Comparison of ENCODE assay signal across 11 cellular contexts in the genomic region with DNA sequence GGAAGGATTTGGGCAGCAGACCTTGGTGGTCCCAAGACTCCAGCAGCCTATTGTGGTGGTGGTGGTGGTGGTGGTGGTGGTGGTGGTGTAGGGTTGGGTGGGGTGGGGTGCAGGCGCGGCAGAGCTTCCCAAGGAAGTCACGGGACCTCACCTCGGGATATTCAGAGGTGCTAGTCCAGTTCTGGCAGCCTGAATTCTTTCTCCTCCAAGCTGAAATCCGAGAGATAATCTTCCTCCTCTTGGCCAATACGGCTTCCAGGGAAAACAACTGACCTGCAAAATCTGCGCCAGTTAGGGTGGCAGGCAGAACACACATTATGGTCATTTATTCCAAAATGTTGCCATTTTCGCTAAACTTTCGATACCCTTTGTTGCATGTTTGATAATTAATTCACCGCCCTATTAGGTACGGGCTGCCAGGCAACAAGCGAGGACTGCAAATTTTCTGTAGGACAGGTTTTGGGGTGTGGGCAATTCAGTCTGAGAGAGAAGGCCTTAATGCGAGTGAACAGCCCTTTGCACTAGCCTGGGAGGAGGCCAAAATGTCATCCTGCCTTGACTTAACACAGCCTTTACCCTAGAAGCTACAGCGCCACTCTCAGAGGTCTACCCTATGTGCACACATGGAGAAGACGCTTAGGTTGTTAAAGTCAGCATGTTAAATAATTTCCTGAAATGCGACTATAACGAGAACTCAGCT. TPM values are rescaled to one million over a fixed set of nuclear protein-coding genes. Genes with fewer than 3 reads are reported as not detected.
DNase-seq lines count a peak whose midpoint lies in the region; TF ChIP-seq lines count a peak whose summit lies in the region.
"Had no signal": no experiment of that assay in that cellular context is flagged by ENCODE, and none has a peak within 500 bp of the region (broad histone marks: within the 10 kb centered on the region; RNA-seq: fewer than 3 reads in every experiment).

No MANE protein-coding gene starts in this region.

- H3K79me2 ChIP-seq in parathyroid adenoma = no peaks in the 10 kb centered on the region

- intact Hi-C loops in dorsolateral prefrontal cortex (cut with DNase I) = no loop called here
- intact Hi-C loops in testis (cut with DNase I; ENCODE audit: low total_unique reads) = no loop called here

- DNase-seq in WERI-Rb-1 (no peak), dorsolateral prefrontal cortex (no peak), testis (no peak), NCI-H1436 treated with DMSO at 0.1 percent for 48 hours (lab: John Stamatoyannopoulos, UW) (no peak), NCI-H1694 treated with DMSO at 0.1 percent for 48 hours (lab: John Stamatoyannopoulos, UW) (no peak), anterior cingulate cortex (lab: John Stamatoyannopoulos, UW) (no peak)
- DNase-seq in activated naive CD8-positive, alpha-beta T cell treated with anti-CD3 and anti-CD28 coated beads for 36 hours = no peak
- DNase-seq: DMS153 had no signal

- H3K9ac ChIP-seq in parathyroid adenoma = no peak overlapping the region
- H3K9ac ChIP-seq: BLaER1 treated with 17β-estradiol and CSF1 and Interleukin-3, amounts not matched to agents 10 nM and 100 nM had no signal

- no peaks in the 10 kb centered on the region for H3K36me3 ChIP-seq in WERI-Rb-1
- H3K36me3 ChIP-seq in parathyroid adenoma (ENCODE audit: control insufficient read depth, insufficient read depth, low read length) = no peaks in the 10 kb centered on the region
- H3K36me3 ChIP-seq in testis (ENCODE audit: low read depth, missing control alignments) = no peaks in the 10 kb centered on the region
- H3K36me3 ChIP-seq: BLaER1 treated with 17β-estradiol and CSF1 and Interleukin-3, amounts not matched to agents 10 nM and 100 nM had no signal

- 51 to 60% methylated on average over 16 to 17 of the region's 17 CpGs for WGBS in testis, 2 donors

- H3K27me3 ChIP-seq in WERI-Rb-1 (ENCODE audit: insufficient read depth, low read depth, severe bottlenecking) (no peaks in the 10 kb centered on the region), dorsolateral prefrontal cortex (peaks cover 0 to 18% (median 0%) of the 10 kb centered on the region in 45 donors), parathyroid adenoma (ENCODE audit: control insufficient read depth, insufficient read depth, low read length) (no peaks in the 10 kb centered on the region), testis (no peaks in the 10 kb centered on the region)

- peak overlapping the region; percentile 44 for H3K4me3 ChIP-seq in WERI-Rb-1 (ENCODE audit: low read depth, low read length)
- peak overlapping the region in 39 of 59 donors; percentile 5 to 71 (median 57) for H3K4me3 ChIP-seq in dorsolateral prefrontal cortex
- H3K4me3 ChIP-seq in parathyroid adenoma (ENCODE audit: low read depth, low read length) = peak overlapping the region; percentile 57
- H3K4me3 ChIP-seq in testis = peak overlapping the region; percentile 27 to 43
- H3K4me3 ChIP-seq: BLaER1 treated with 17β-estradiol and CSF1 and Interleukin-3, amounts not matched to agents 10 nM and 100 nM had no signal

- no peaks in the 10 kb centered on the region for H3K9me3 Mint-ChIP-seq in activated naive CD8-positive, alpha-beta T cell treated with anti-CD3 and anti-CD28 coated beads for 36 hours

- H3K4me1 Mint-ChIP-seq in activated naive CD8-positive, alpha-beta T cell treated with anti-CD3 and anti-CD28 coated beads for 36 hours = no peaks in the 10 kb centered on the region

- H3K9me3 ChIP-seq in WERI-Rb-1 (ENCODE audit: severe bottlenecking) (no peaks in the 10 kb centered on the region), parathyroid adenoma (ENCODE audit: control insufficient read depth, low read length) (no peaks in the 10 kb centered on the region), testis (no peaks in the 10 kb centered on the region)
- H3K9me3 ChIP-seq: BLaER1 treated with 17β-estradiol and CSF1 and Interleukin-3, amounts not matched to agents 10 nM and 100 nM had no signal

- peak overlapping the region; percentile 66 for H2AFZ ChIP-seq in parathyroid adenoma

- peak overlapping the region; percentile 90 for H3K4me2 ChIP-seq in parathyroid adenoma (ENCODE audit: low read length)

- no peaks in the 10 kb centered on the region for H3K4me1 ChIP-seq in parathyroid adenoma
- H3K4me1 ChIP-seq in testis = peaks cover 9% of the 10 kb centered on the region

- H3K4me3 Mint-ChIP-seq in activated naive CD8-positive, alpha-beta T cell treated with anti-CD3 and anti-CD28 coated beads for 36 hours = no peak overlapping the region
- H3K4me3 Mint-ChIP-seq: H9 had no signal

- H3K36me3 Mint-ChIP-seq in activated naive CD8-positive, alpha-beta T cell treated with anti-CD3 and anti-CD28 coated beads for 36 hours = no peaks in the 10 kb centered on the region

- H3K27me3 Mint-ChIP-seq in activated naive CD8-positive, alpha-beta T cell treated with anti-CD3 and anti-CD28 coated beads for 36 hours = peaks cover 59% of the 10 kb centered on the region

- H3K27ac ChIP-seq in WERI-Rb-1 (no peak overlapping the region), dorsolateral prefrontal cortex (no peak overlapping the region), parathyroid adenoma (no peak overlapping the region), testis (no peak overlapping the region)
- H3K27ac ChIP-seq: BLaER1 treated with 17β-estradiol and CSF1 and Interleukin-3, amounts not matched to agents 10 nM and 100 nM had no signal

- no peak for TF ChIP-seq CTCF in WERI-Rb-1 (IDR thresholded peaks at IDR 0.05; ENCODE audit: low read depth, low read length)
- no peak for TF ChIP-seq CTCF in dorsolateral prefrontal cortex (IDR thresholded peaks at IDR 0.05 in 54 of 56, conservative IDR thresholded peaks at IDR 0.05 in 2 of 56; ENCODE audit: low read depth in 1 of 56, partially characterized antibody in 56 of 56)
- TF ChIP-seq CTCF in parathyroid adenoma (IDR thresholded peaks at IDR 0.05) = no peak
- no peak for TF ChIP-seq CTCF in testis (IDR thresholded peaks at IDR 0.05)

- no peak overlapping the region for H3K27ac Mint-ChIP-seq in activated naive CD8-positive, alpha-beta T cell treated with anti-CD3 and anti-CD28 coated beads for 36 hours
- H3K27ac Mint-ChIP-seq: H9 had no signal

- TF ChIP-seq POLR2A in testis (IDR thresholded peaks at IDR 0.05) = no peak

RNA-seq across cellular contexts. Expression of gene BSDC1, which starts 33.2 kb away (rescaled TPM):
- 100 to 1,000 TPM in 79 of 120 experiments, 10 to 100 TPM in 41; 87.5 to 123 (median 103) TPM for total RNA-seq in dorsolateral prefrontal cortex
- total RNA-seq in testis = 100 to 1,000 TPM; 160 to 234 TPM
- 130 TPM for polyA plus RNA-seq in testis (ENCODE audit: insufficient read depth, low read depth, low replicate concordance)
- 10 to 100 TPM; 26.5 to 31.2 TPM for total RNA-seq in activated naive CD8-positive, alpha-beta T cell treated with anti-CD3 and anti-CD28 coated beads for 36 hours

RNA-seq across cellular contexts. Expression of gene ZBTB8B, which starts 37.5 kb away (rescaled TPM):
- total RNA-seq in dorsolateral prefrontal cortex (1 to 10 TPM in 115 of 120 experiments, under 1 TPM in 5; 0.64 to 4.2 (median 1.7) TPM), testis (under 1 TPM; 0.50 to 0.55 TPM)
- polyA plus RNA-seq in testis (ENCODE audit: insufficient read depth, low read depth, low replicate concordance) = 0.21 TPM
- not detected for total RNA-seq in activated naive CD8-positive, alpha-beta T cell treated with anti-CD3 and anti-CD28 coated beads for 36 hours
